In the genomic region with DNA sequence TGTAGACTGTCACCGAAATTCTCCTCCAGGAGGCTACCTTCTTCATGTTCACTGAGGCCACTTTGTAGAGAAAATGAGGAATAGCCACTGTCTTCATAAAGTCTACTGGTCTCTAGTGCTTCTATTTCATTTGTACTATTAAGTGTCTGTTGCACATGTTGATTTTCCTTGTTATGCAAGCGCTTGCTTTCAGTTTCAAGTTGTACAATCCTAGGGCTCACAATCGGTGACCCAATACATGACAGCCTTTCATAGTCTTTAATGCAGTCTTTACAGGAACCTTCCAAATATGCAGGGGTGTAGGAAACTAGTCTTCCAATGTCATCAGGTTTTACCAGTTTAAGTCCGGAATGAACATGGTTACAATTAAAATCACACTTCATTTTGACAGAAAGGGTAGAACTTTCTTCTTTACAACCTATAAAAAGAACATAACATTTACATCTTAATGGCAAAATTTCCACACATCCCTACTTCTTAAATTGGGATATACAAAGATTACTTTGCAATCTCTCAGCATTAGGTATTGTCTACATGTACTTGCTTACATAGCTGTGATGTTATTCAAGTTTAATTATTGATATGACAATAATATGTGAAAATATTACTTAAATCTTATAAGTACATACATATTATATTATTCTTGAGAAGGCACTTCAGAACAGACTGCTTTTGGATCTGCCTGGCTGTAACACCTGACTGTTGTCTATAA, we compare ENCODE assay signal across 3 cellular contexts.
TF ChIP-seq lines count a peak whose summit lies in the region.

No MANE protein-coding gene starts in this region.

TF ChIP-seq in HEK293, 187 proteins besides CTCF, POLR2A, EP300 and RAD21:
- peak; percentile 45; the same call in 1 of the 2 replicates for TF ChIP-seq SCRT2 (tag by site-specific recombination; IDR thresholded peaks at IDR 0.05)
- TF ChIP-seq, protein P1, sequence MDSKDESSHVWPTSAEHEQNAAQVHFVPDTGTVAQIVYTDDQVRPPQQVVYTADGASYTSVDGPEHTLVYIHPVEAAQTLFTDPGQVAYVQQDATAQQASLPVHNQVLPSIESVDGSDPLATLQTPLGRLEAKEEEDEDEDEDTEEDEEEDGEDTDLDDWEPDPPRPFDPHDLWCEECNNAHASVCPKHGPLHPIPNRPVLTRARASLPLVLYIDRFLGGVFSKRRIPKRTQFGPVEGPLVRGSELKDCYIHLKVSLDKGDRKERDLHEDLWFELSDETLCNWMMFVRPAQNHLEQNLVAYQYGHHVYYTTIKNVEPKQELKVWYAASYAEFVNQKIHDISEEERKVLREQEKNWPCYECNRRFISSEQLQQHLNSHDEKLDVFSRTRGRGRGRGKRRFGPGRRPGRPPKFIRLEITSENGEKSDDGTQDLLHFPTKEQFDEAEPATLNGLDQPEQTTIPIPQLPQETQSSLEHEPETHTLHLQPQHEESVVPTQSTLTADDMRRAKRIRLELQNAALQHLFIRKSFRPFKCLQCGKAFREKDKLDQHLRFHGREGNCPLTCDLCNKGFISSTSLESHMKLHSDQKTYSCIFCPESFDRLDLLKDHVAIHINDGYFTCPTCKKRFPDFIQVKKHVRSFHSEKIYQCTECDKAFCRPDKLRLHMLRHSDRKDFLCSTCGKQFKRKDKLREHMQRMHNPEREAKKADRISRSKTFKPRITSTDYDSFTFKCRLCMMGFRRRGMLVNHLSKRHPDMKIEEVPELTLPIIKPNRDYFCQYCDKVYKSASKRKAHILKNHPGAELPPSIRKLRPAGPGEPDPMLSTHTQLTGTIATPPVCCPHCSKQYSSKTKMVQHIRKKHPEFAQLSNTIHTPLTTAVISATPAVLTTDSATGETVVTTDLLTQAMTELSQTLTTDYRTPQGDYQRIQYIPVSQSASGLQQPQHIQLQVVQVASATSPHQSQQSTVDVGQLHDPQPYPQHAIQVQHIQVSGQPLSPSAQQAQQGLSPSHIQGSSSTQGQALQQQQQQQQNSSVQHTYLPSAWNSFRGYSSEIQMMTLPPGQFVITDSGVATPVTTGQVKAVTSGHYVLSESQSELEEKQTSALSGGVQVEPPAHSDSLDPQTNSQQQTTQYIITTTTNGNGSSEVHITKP (tag by site-specific recombination; IDR thresholded peaks at IDR 0.05), result peak; percentile 83
- no peak for TF ChIP-seq REPIN1 (tag by site-specific recombination; IDR thresholded peaks at IDR 0.05; ENCODE audit: low read depth)
TF ChIP-seq in HEK293: peak in this region for 2.

TF ChIP-seq in HepG2, 621 proteins besides CTCF, POLR2A, EP300 and RAD21:
- no peak for TF ChIP-seq DR1 (CRISPR knock-in tag; IDR thresholded peaks at IDR 0.05)
- no peak for TF ChIP-seq KDM1A (CRISPR knock-in tag; IDR thresholded peaks at IDR 0.05)
- TF ChIP-seq SMARCE1 (IDR thresholded peaks at IDR 0.05; ENCODE audit: borderline replicate concordance), result no peak
- TF ChIP-seq EEA1 (CRISPR knock-in tag; IDR thresholded peaks at IDR 0.05; ENCODE audit: borderline replicate concordance), result no peak
- TF ChIP-seq CEBPB (IDR thresholded peaks at IDR 0.05; ENCODE audit: borderline replicate concordance, low read depth, low read length), result peak; percentile 34; the same call in 1 of the 2 replicates
- no peak for TF ChIP-seq ZBTB21 (CRISPR knock-in tag; IDR thresholded peaks at IDR 0.05)
- TF ChIP-seq, protein P2, sequence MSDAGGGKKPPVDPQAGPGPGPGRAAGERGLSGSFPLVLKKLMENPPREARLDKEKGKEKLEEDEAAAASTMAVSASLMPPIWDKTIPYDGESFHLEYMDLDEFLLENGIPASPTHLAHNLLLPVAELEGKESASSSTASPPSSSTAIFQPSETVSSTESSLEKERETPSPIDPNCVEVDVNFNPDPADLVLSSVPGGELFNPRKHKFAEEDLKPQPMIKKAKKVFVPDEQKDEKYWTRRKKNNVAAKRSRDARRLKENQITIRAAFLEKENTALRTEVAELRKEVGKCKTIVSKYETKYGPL (CRISPR knock-in tag; IDR thresholded peaks at IDR 0.05), result 0 out of 2 replicates have a peak, but pooled peaks have one; percentile 60
- TF ChIP-seq, protein P1 (CRISPR knock-in tag; IDR thresholded peaks at IDR 0.05; ENCODE audit: low read depth), result 0 out of 2 replicates have a peak, but pooled peaks have one; percentile 29

TF ChIP-seq in SK-N-SH, 30 proteins besides CTCF, POLR2A, EP300 and RAD21:
- TF ChIP-seq NRF1 (IDR thresholded peaks at IDR 0.05; ENCODE audit: low read depth, low read length) (no peak), GATA2 (CRISPR knock-in tag; IDR thresholded peaks at IDR 0.05) (no peak), SMC3 (IDR thresholded peaks at IDR 0.05; ENCODE audit: low read depth, low read length) (no peak)
- TF ChIP-seq, protein P3, sequence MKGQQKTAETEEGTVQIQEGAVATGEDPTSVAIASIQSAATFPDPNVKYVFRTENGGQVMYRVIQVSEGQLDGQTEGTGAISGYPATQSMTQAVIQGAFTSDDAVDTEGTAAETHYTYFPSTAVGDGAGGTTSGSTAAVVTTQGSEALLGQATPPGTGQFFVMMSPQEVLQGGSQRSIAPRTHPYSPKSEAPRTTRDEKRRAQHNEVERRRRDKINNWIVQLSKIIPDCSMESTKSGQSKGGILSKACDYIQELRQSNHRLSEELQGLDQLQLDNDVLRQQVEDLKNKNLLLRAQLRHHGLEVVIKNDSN (IDR thresholded peaks at IDR 0.05; ENCODE audit: borderline replicate concordance, low read depth), result no peak
- TF ChIP-seq, protein P4, sequence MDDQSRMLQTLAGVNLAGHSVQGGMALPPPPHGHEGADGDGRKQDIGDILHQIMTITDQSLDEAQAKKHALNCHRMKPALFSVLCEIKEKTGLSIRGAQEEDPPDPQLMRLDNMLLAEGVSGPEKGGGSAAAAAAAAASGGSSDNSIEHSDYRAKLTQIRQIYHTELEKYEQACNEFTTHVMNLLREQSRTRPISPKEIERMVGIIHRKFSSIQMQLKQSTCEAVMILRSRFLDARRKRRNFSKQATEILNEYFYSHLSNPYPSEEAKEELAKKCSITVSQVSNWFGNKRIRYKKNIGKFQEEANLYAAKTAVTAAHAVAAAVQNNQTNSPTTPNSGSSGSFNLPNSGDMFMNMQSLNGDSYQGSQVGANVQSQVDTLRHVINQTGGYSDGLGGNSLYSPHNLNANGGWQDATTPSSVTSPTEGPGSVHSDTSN (IDR thresholded peaks at IDR 0.05), result no peak
